8 cellular contexts compared by ENCODE assay signal in the genomic region with DNA sequence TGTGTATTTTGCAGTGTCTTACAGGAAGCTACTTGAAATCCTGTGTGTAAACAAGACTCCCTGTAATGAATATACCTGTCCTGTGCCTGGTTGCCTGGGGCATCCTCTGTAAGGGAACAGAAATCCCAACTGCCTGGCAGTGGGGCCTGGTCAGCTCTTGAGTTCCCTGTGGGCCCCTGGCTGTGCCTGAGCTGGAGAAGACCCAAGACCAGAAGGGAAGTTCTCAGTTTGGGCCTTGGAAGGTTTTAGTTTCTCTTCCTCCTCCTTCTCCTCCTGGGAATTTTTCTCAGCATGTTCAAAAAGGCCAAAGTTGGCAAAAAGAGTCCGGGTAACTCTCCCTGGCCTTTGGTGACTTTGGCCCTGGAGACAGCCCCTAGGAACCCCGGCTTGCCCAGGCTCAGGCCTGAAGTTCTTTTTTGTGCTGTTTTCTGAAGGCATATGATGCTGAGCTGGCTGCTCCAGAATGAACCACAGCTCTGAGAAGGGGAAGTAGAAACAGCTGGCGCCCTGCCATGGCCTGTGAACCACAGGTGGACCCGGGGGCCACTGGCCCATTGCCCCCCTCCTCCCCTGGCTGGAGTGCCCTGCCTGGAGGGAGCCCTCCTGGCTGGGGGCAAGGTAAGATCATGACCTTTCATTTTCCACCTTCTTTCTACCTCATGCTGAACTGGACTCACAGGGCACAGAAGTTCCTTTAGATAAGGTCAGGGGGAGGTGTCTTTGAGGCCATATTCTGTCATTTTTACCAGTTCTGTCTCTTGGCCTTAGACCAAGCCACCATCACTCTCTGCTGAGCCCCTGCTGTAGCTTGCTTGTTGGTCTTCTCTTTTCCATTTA. TPM values are rescaled to one million over a fixed set of nuclear protein-coding genes. Genes with fewer than 3 reads are reported as not detected.
A peak's percentile ranks its signal among the peaks of the same experiment; 100 is the strongest.
DNase-seq lines count a peak whose midpoint lies in the region; ATAC-seq and TF ChIP-seq lines count a peak whose summit lies in the region.

No MANE protein-coding gene starts in this region.

- H3K4me3 ChIP-seq in spleen = peak overlapping the region in 1 of 8 donors; percentile 39

- intact Hi-C loops in spleen (cut with DNase I; ENCODE audit: low total_unique reads) = no loop called here

- TF ChIP-seq CTCF in spleen (IDR thresholded peaks at IDR 0.05 in 8 of 11, conservative IDR thresholded peaks at IDR 0.05 in 3 of 11) = no peak

- peaks cover 39 to 90% (median 66%) of the 10 kb centered on the region in 6 donors for H3K4me1 ChIP-seq in spleen

- DNase-seq in NCI-H345 (lab: John Stamatoyannopoulos, UW) (peak; percentile 21), NCI-H345 treated with DMSO at 0.1 percent for 48 hours (lab: John Stamatoyannopoulos, UW; ENCODE audit: unreplicated experiment) (no peak), NCI-H2029 (lab: John Stamatoyannopoulos, UW) (peak; percentile 75), epithelial cell of prostate (ENCODE audit: low read depth, low spot score) (no peak), spleen (peak; percentile 96), NCI-H1436 (lab: John Stamatoyannopoulos, UW) (no peak), NCI-H446 treated with DMSO at 0.1 percent for 48 hours (lab: John Stamatoyannopoulos, UW) (no peak)

- 17 to 26% (median 21%) methylated on average over 4 of the region's 4 CpGs for WGBS in spleen, 5 donors

- peak; percentile 69 for ATAC-seq in HG02588 (IDR thresholded peaks at IDR 0.05; ENCODE audit: unreplicated experiment)

- no peaks in the 10 kb centered on the region for H3K9me3 ChIP-seq in spleen

- peaks cover 0 to 36% (median 7%) of the 10 kb centered on the region in 6 donors for H3K36me3 ChIP-seq in spleen

- H3K27me3 ChIP-seq in spleen (replicated peaks in 1 of 7) = no peaks in the 10 kb centered on the region

- H3K27ac ChIP-seq in epithelial cell of prostate = peak overlapping the region; percentile 16
- peak overlapping the region; percentile 71 to 98 (median 90) for H3K27ac ChIP-seq in spleen

- TF ChIP-seq POLR2A in spleen (IDR thresholded peaks at IDR 0.05) = no peak

RNA-seq across cellular contexts. Expression of a gene that starts 5.8 kb away (rescaled TPM):
- total RNA-seq in spleen = 10 to 100 TPM; 24.2 to 51.6 (median 38.4) TPM
- polyA plus RNA-seq in spleen = 10 to 100 TPM in 1 of 3 donors, 1 to 10 TPM in 2; 8.5 to 12.9 (median 9.6) TPM

RNA-seq across cellular contexts. Expression of a gene that starts 29.3 kb away (rescaled TPM):
- 100 to 1,000 TPM in 5 of 7 donors, 10 to 100 TPM in 2; 82.3 to 272 (median 106) TPM for total RNA-seq in spleen
- 100 to 1,000 TPM; 179 to 219 (median 206) TPM for polyA plus RNA-seq in spleen

RNA-seq across cellular contexts. Expression of a gene that starts 40.7 kb away (rescaled TPM):
- total RNA-seq in spleen = not detected
- not detected for polyA plus RNA-seq in spleen

Comparison
In these comparisons a context has a peak if more than half of its experiments do, and no peak if none do; other contexts are left out.
1. DNase-seq: peak in NCI-H345 (single experiment), NCI-H2029 (single experiment) and spleen (single experiment); none in NCI-H345 treated with DMSO at 0.1 percent for 48 hours (single experiment), epithelial cell of prostate (single experiment), NCI-H1436 (single experiment) and NCI-H446 treated with DMSO at 0.1 percent for 48 hours (single experiment).